Comparison of ENCODE assay signal across 9 cellular contexts in genomic region chr20:63659370-63659769, GRCh38. TPM values are rescaled to one million over a fixed set of nuclear protein-coding genes. Genes with fewer than 3 reads are reported as not detected.
DNase-seq lines count a peak whose midpoint lies in the region; ATAC-seq, FAIRE-seq and TF ChIP-seq lines count a peak whose summit lies in the region.
"Had no signal": no experiment of that assay in that cellular context is flagged by ENCODE, and none has a peak within 500 bp of the region (broad histone marks: within the 10 kb centered on the region; RNA-seq: fewer than 3 reads in every experiment).

No MANE protein-coding gene starts in this region.

- H3K4me3 ChIP-seq in GM06990 (replicated peaks; ENCODE audit: low read depth, low read length) = peak overlapping the region; percentile 77
- peak overlapping the region; percentile 91 for H3K4me3 ChIP-seq in SJCRH30
- peak overlapping the region; percentile 86 for H3K4me3 ChIP-seq in fibroblast of mammary gland (ENCODE audit: control insufficient read depth, low read depth, low read length)
- H3K4me3 ChIP-seq in retinal pigment epithelial cell (ENCODE audit: low read length) = peak overlapping the region; percentile 90

- H3K27me3 ChIP-seq in GM06990 (replicated peaks; ENCODE audit: control insufficient read depth, insufficient read depth, low read length) = no peaks in the 10 kb centered on the region
- H3K27me3 ChIP-seq in SJCRH30 = no peaks in the 10 kb centered on the region

- ATAC-seq in HG02798 (IDR thresholded peaks at IDR 0.05; ENCODE audit: poor library complexity, unreplicated experiment) = no peak

- H3K27ac ChIP-seq in SJCRH30 = no peak overlapping the region

- peaks cover 6% of the 10 kb centered on the region; the same call in 1 of the 2 replicates for H3K4me1 ChIP-seq in SJCRH30

- peaks cover 18% of the 10 kb centered on the region for H3K36me3 ChIP-seq in GM06990 (ENCODE audit: control insufficient read depth, insufficient read depth, low read length)
- H3K36me3 ChIP-seq in SJCRH30 = peaks cover 28% of the 10 kb centered on the region

- no peak for TF ChIP-seq POLR2A in H54 (IDR thresholded peaks at IDR 0.05; ENCODE audit: low read depth, low read length)

- DNase-seq in GM06990 (ENCODE audit: extremely low read depth, insufficient read length) (no peak), SJCRH30 (no peak), fibroblast of mammary gland (ENCODE audit: low read depth) (no peak), retinal pigment epithelial cell (ENCODE audit: low read depth) (no peak), AG08396 (ENCODE audit: low spot score) (no peak), AML-193 (lab: John Stamatoyannopoulos, UW) (no peak), H54 (ENCODE audit: insufficient read length, low spot score) (no peak)
- DNase-seq: SIG-M5 had no signal

- no peak for FAIRE-seq in H54 (lab: Jason Lieb, UNC)

- TF ChIP-seq CTCF in GM06990 (IDR thresholded peaks at IDR 0.05; ENCODE audit: insufficient read depth, low read length, poor library complexity, severe bottlenecking) = no peak
- no peak for TF ChIP-seq CTCF in fibroblast of mammary gland (conservative IDR thresholded peaks at IDR 0.05; ENCODE audit: control insufficient read depth, insufficient read depth, low read depth, low read length)
- TF ChIP-seq CTCF in retinal pigment epithelial cell (conservative IDR thresholded peaks at IDR 0.05; ENCODE audit: low read depth, low read length) = no peak

- H3K9me3 ChIP-seq in SJCRH30 (replicated peaks) = no peaks in the 10 kb centered on the region

RNA-seq across cellular contexts. Expression of gene RTEL1, which starts 1.3 kb away (rescaled TPM):
- total RNA-seq in SJCRH30 (2014; rRNA removed; shearing (Covaris generic)) = 16.7 and 25.6 TPM in 2 replicates

RNA-seq across cellular contexts. Expression of gene STMN3, which starts 6.1 kb away (rescaled TPM):
- 36.6 and 38.0 TPM in 2 replicates for total RNA-seq in SJCRH30 (2014; rRNA removed; shearing (Covaris generic))

RNA-seq across cellular contexts. Expression of gene GMEB2, which starts 32.5 kb away (rescaled TPM):
- total RNA-seq in SJCRH30 (2014; rRNA removed; shearing (Covaris generic)) = 19.5 and 20.2 TPM in 2 replicates

RNA-seq across cellular contexts. Expression of gene TNFRSF6B, which starts 37.1 kb away (rescaled TPM):
- total RNA-seq in SJCRH30 (2014; rRNA removed; shearing (Covaris generic)) = 1.3 and 1.7 TPM in 2 replicates

RNA-seq across cellular contexts. Expression of gene ARFRP1, which starts 48.4 kb away (rescaled TPM):
- total RNA-seq in SJCRH30 (2014; rRNA removed; shearing (Covaris generic)) = 39.3 and 44.5 TPM in 2 replicates
